1 cellular context compared by ENCODE assay signal in genomic region chr5:35048910-35049309, GRCh38.
TF ChIP-seq lines count a peak whose summit lies in the region.

No MANE protein-coding gene starts in this region.

TF ChIP-seq in K562, 482 proteins besides CTCF, POLR2A, EP300 and RAD21 (continued from another document):
- TF ChIP-seq USF2 (CRISPR knock-in tag; IDR thresholded peaks at IDR 0.05) (peak; percentile 47), CTBP1 (IDR thresholded peaks at IDR 0.05; ENCODE audit: borderline replicate concordance) (no peak), MYNN (IDR thresholded peaks at IDR 0.05) (no peak), MYNN (CRISPR knock-in tag; IDR thresholded peaks at IDR 0.05) (no peak), RAD51 (IDR thresholded peaks at IDR 0.05; ENCODE audit: borderline replicate concordance, low read depth) (peak; percentile 45)
